In genomic region chr18:75762758-75763157, GRCh38 we compare ENCODE assay signal across 34 cellular contexts.
"Had no signal": no experiment of that assay in that cellular context is flagged by ENCODE, and none has a peak within 500 bp of the region (broad histone marks: within the 10 kb centered on the region; RNA-seq: fewer than 3 reads in every experiment).

No MANE protein-coding gene starts in this region.

- H3K9me3 ChIP-seq: MG63 had no signal

- H3K27me3 ChIP-seq: MG63 had no signal

- DNase-seq: Karpas-422, Kasumi-1, MG63, MM.1S, MV-4-11, NCI-H1048, NCI-H1092, NCI-H1092 treated with DMSO at 0.1 percent for 48 hours, NCI-H1105, NCI-H1105 treated with DMSO at 0.1 percent for 48 hours, NCI-H1417, NCI-H1417 treated with DMSO at 0.1 percent for 48 hours, NCI-H1436, NCI-H1436 treated with DMSO at 0.1 percent for 48 hours, NCI-H146, NCI-H1694, NCI-H1694 treated with DMSO at 0.1 percent for 48 hours, NCI-H187, NCI-H187 treated with DMSO at 0.1 percent for 48 hours, NCI-H1930, NCI-H2029, NCI-H2029 treated with DMSO at 0.1 percent for 48 hours, NCI-H2081, NCI-H2081 treated with DMSO at 0.1 percent for 48 hours, NCI-H2107, NCI-H2171, NCI-H2171 treated with DMSO at 0.1 percent for 48 hours, NCI-H2227 treated with DMSO at 0.1 percent for 48 hours, NCI-H226, NCI-H345, NCI-H446, NCI-H446 treated with DMSO at 0.1 percent for 48 hours, NCI-H510A, NCI-H510A treated with DMSO at 0.1 percent for 48 hours had no signal

- H3K4me3 ChIP-seq: MG63 had no signal

- H3K36me3 ChIP-seq: MG63 had no signal
